ENCODE assay signal across 8 cellular contexts in genomic region chr1:151024540-151025146, GRCh38. TPM values are rescaled to one million over a fixed set of nuclear protein-coding genes. Genes with fewer than 3 reads are reported as not detected.
DNase-seq lines count a peak whose midpoint lies in the region; ATAC-seq and TF ChIP-seq lines count a peak whose summit lies in the region.

No MANE protein-coding gene starts in this region.

- no peak for TF ChIP-seq EP300 in suprapubic skin (IDR thresholded peaks at IDR 0.05)

- CTCF ChIA-PET in RWPE1 (lab: Yijun Ruan, JAX) = interaction anchor here (0.6 to 1.2 kb wide), 8 partner anchors 12 to 362 kb away, joined by 3 to 7 read pairs (median 4); partner anchors contain the start of gene BNIPL

- H3K4me1 ChIP-seq in suprapubic skin = peaks cover 4% of the 10 kb centered on the region

- H3K27ac ChIP-seq in RWPE1 (no peak overlapping the region), suprapubic skin (no peak overlapping the region)

- in situ Hi-C loops in KBM-7 (cut with MboI; ENCODE audit: low pct_unique_long_range_greater_than_20kb, low sequenced_read_pairs) = no loop called here

- TF ChIP-seq CTCF in RWPE1 (conservative IDR thresholded peaks at IDR 0.05; ENCODE audit: low read depth) (peak; percentile 57), omental fat pad (IDR thresholded peaks at IDR 0.05) (peak in 1 of 3 donors; percentile 45), suprapubic skin (IDR thresholded peaks at IDR 0.05) (peak; percentile 51 to 73)

- WGBS in suprapubic skin = 31% methylated on average over 6 of the region's 6 CpGs

- no peak for TF ChIP-seq POLR2A in suprapubic skin (IDR thresholded peaks at IDR 0.05)

- H3K36me3 ChIP-seq in suprapubic skin = peaks cover 42% of the 10 kb centered on the region

- no peaks in the 10 kb centered on the region for H3K9me3 ChIP-seq in suprapubic skin

- POLR2A ChIA-PET in RWPE1 (lab: Yijun Ruan, JAX; ENCODE audit: low non-redundant PET) = no interaction called here

- ATAC-seq in omental fat pad (ENCODE audit: low FRiP score) (peak; percentile 76), HG03442 (IDR thresholded peaks at IDR 0.05; ENCODE audit: unreplicated experiment) (no peak)

- DNase-seq in DMS153 treated with DMSO at 0.1 percent for 48 hours (lab: John Stamatoyannopoulos, UW; ENCODE audit: unreplicated experiment) (peak; percentile 61), KBM-7 (peak; percentile 95), RWPE1 (ENCODE audit: low spot score) (peak; percentile 53), foreskin melanocyte (peak; percentile 68), omental fat pad (ENCODE audit: low spot score) (peak; percentile 90), suprapubic skin (ENCODE audit: low spot score in 2 of 2) (peak; percentile 84)
- DNase-seq in activated T-helper 9 cell treated with anti-CD3 and anti-CD28 coated beads, Interleukin-2, amount 50 U/mL, for 16 hours (ENCODE audit: low read depth) = peak; percentile 68

- H3K4me3 ChIP-seq in suprapubic skin = no peak overlapping the region

- H3K27me3 ChIP-seq in suprapubic skin = no peaks in the 10 kb centered on the region

RNA-seq across cellular contexts. Expression of gene BNIPL, which starts 11.7 kb away (rescaled TPM):
- total RNA-seq in omental fat pad = under 1 TPM in 3 of 4 donors, not detected in 1; 0.63 to 0.74 (median 0.69) TPM
- total RNA-seq in suprapubic skin = 100 to 1,000 TPM; 196 to 492 (median 251) TPM

RNA-seq across cellular contexts. Expression of gene PRUNE1, which starts 16.4 kb away (rescaled TPM):
- total RNA-seq in omental fat pad (10 to 100 TPM in 3 of 4 donors, 1 to 10 TPM in 1; 6.2 to 20.6 (median 16.2) TPM), suprapubic skin (10 to 100 TPM; 16.5 to 24.2 (median 20.4) TPM)

RNA-seq across cellular contexts. Expression of gene MINDY1, which starts 17.9 kb away (rescaled TPM):
- total RNA-seq in omental fat pad (10 to 100 TPM; 15.5 to 35.4 (median 33.2) TPM), suprapubic skin (10 to 100 TPM; 31.7 to 59.1 (median 35.8) TPM)

RNA-seq across cellular contexts. Expression of gene C1orf56, which starts 22.9 kb away (rescaled TPM):
- 1 to 10 TPM; 2.8 to 7.8 (median 5.6) TPM for total RNA-seq in omental fat pad
- 1 to 10 TPM; 2.7 to 4.7 (median 3.9) TPM for total RNA-seq in suprapubic skin

RNA-seq across cellular contexts. Expression of gene CDC42SE1, which starts 34.8 kb away (rescaled TPM):
- total RNA-seq in omental fat pad = 100 to 1,000 TPM in 1 of 4 donors, 10 to 100 TPM in 3; 56.6 to 115 (median 92.0) TPM
- 100 to 1,000 TPM; 109 to 122 (median 115) TPM for total RNA-seq in suprapubic skin

Comparison
In these comparisons a context has a peak if more than half of its experiments do, and no peak if none do; other contexts are left out.
1. RNA of gene BNIPL, which starts 11.7 kb away (total RNA-seq): 196 to 492 TPM in suprapubic skin; 0.63 to 0.74 TPM in omental fat pad; every median in the first group is over 100 times any median in the second.
2. Peak in every context shown above with its lines, with median percentiles within 50 percentile points of each other: DNase-seq.